In genomic region chr5:167921796-167922195, GRCh38 we compare ENCODE assay signal across 29 cellular contexts.
"Had no signal": no experiment of that assay in that cellular context is flagged by ENCODE, and none has a peak within 500 bp of the region (broad histone marks: within the 10 kb centered on the region; RNA-seq: fewer than 3 reads in every experiment).

No MANE protein-coding gene starts in this region.

- H3K79me2 ChIP-seq: hepatocyte had no signal

- H3K27ac Mint-ChIP-seq: dendritic cell treated with granulocyte-macrophage colony-stimulating factor and Interleukin-4, amounts not matched to agents 40 ng/mL and 50 ng/mL, for 4 days; effector memory CD8-positive, alpha-beta T cell; endodermal cell had no signal

- H2AFZ ChIP-seq: hepatocyte had no signal

- H3K4me1 ChIP-seq: colonic mucosa, esophagus muscularis mucosa, esophagus squamous epithelium, foreskin keratinocyte, gastrocnemius medialis, gastroesophageal sphincter had no signal

- H3K27me3 Mint-ChIP-seq: dendritic cell treated with granulocyte-macrophage colony-stimulating factor and Interleukin-4, amounts not matched to agents 40 ng/mL and 50 ng/mL, for 4 days; effector memory CD8-positive, alpha-beta T cell had no signal

- H3K4me2 ChIP-seq: hepatocyte had no signal

- DNase-seq: colonic mucosa; cortex of kidney; dermis blood vessel endothelial cell; dorsolateral prefrontal cortex; effector CD4-positive, alpha-beta T cell; effector CD8-positive, alpha-beta T cell; effector memory CD4-positive, alpha-beta T cell; effector memory CD8-positive, alpha-beta T cell; endodermal cell; erythroblast; esophagus squamous epithelium; foreskin fibroblast; foreskin keratinocyte; foreskin melanocyte; gastrocnemius medialis; glutamatergic neuron; head of caudate nucleus; heart left ventricle; heart right ventricle had no signal

- ATAC-seq: effector memory CD8-positive, alpha-beta T cell; esophagus mucosa; foreskin keratinocyte; gastrocnemius medialis; gastroesophageal sphincter; heart left ventricle; heart right ventricle had no signal

- H3K4me3 ChIP-seq: colonic mucosa, coronary artery, dorsolateral prefrontal cortex, esophagus muscularis mucosa, esophagus squamous epithelium, gastrocnemius medialis, gastroesophageal sphincter, heart left ventricle, heart right ventricle, hepatocyte had no signal

- H3K4me3 Mint-ChIP-seq: dendritic cell treated with granulocyte-macrophage colony-stimulating factor and Interleukin-4, amounts not matched to agents 40 ng/mL and 50 ng/mL, for 4 days; effector memory CD8-positive, alpha-beta T cell; endodermal cell had no signal

- H3K36me3 ChIP-seq: colonic mucosa, esophagus muscularis mucosa, esophagus squamous epithelium, gastrocnemius medialis, gastroesophageal sphincter, heart left ventricle, heart right ventricle had no signal

- H3K27ac ChIP-seq: colonic mucosa, coronary artery, dorsolateral prefrontal cortex, epithelial cell of prostate, esophagus muscularis mucosa, esophagus squamous epithelium, foreskin keratinocyte, gastrocnemius medialis, gastroesophageal sphincter, heart left ventricle, heart right ventricle, hepatocyte had no signal

- FAIRE-seq: endometrium, endothelial cell of umbilical vein, frontal cortex had no signal

- H3K9me3 Mint-ChIP-seq: dendritic cell treated with granulocyte-macrophage colony-stimulating factor and Interleukin-4, amounts not matched to agents 40 ng/mL and 50 ng/mL, for 4 days had no signal

- H3K9me3 ChIP-seq: colonic mucosa, esophagus muscularis mucosa, esophagus squamous epithelium, gastrocnemius medialis, heart left ventricle, heart right ventricle had no signal

- H3K27me3 ChIP-seq: colonic mucosa, esophagus muscularis mucosa, esophagus squamous epithelium, foreskin keratinocyte, gastrocnemius medialis, gastroesophageal sphincter, heart left ventricle, heart right ventricle, hepatocyte had no signal
